16 cellular contexts compared by ENCODE assay signal in genomic region chr19:35890113-35890650, GRCh38. TPM values are rescaled to one million over a fixed set of nuclear protein-coding genes. Genes with fewer than 3 reads are reported as not detected.
"Had no signal": no experiment of that assay in that cellular context is flagged by ENCODE, and none has a peak within 500 bp of the region (broad histone marks: within the 10 kb centered on the region; RNA-seq: fewer than 3 reads in every experiment).

No MANE protein-coding gene starts in this region.

- FAIRE-seq: urothelium cell line had no signal

- H3K9me3 ChIP-seq: ascending aorta, breast epithelium, psoas muscle, right lobe of liver, spleen, thyroid gland had no signal

- H3K27me3 ChIP-seq: ascending aorta, breast epithelium, foreskin keratinocyte, right lobe of liver, spleen, thyroid gland had no signal

- H3K4me3 Mint-ChIP-seq: dendritic cell treated with granulocyte-macrophage colony-stimulating factor and Interleukin-4, amounts not matched to agents 40 ng/mL and 50 ng/mL, for 4 days; T-helper 1 cell treated with Interleukin-12 subunit alpha and Interleukin-12 subunit beta and Interleukin-4 antibody, amounts not matched to agents 30 μg/mL and 1 μg/mL, for 36 hours had no signal

- H3K27me3 Mint-ChIP-seq: dendritic cell treated with granulocyte-macrophage colony-stimulating factor and Interleukin-4, amounts not matched to agents 40 ng/mL and 50 ng/mL, for 4 days had no signal

- H3K27ac Mint-ChIP-seq: dendritic cell treated with granulocyte-macrophage colony-stimulating factor and Interleukin-4, amounts not matched to agents 40 ng/mL and 50 ng/mL, for 4 days; T-helper 1 cell treated with Interleukin-12 subunit alpha and Interleukin-12 subunit beta and Interleukin-4 antibody, amounts not matched to agents 30 μg/mL and 1 μg/mL, for 36 hours had no signal

- DNase-seq: activated gamma-delta T cell; cerebellar nuclear complex; effector memory CD4-positive, alpha-beta T cell; foreskin keratinocyte; psoas muscle; right lobe of liver; spleen; thyroid gland had no signal

- H3K27ac ChIP-seq: ascending aorta, breast epithelium, foreskin keratinocyte, psoas muscle, right lobe of liver, spleen, thyroid gland had no signal

- H3K36me3 ChIP-seq: breast epithelium had no signal

- H3K4me1 ChIP-seq: ascending aorta, breast epithelium, foreskin keratinocyte, psoas muscle, right lobe of liver, thyroid gland had no signal

- ATAC-seq: foreskin keratinocyte, psoas muscle, SK-N-SH treated with all-trans-retinoic acid at 6 μM for 48 hours had no signal

- H3K9me3 Mint-ChIP-seq: dendritic cell treated with granulocyte-macrophage colony-stimulating factor and Interleukin-4, amounts not matched to agents 40 ng/mL and 50 ng/mL, for 4 days; T-helper 1 cell treated with Interleukin-12 subunit alpha and Interleukin-12 subunit beta and Interleukin-4 antibody, amounts not matched to agents 30 μg/mL and 1 μg/mL, for 36 hours had no signal

- H3K4me3 ChIP-seq: ascending aorta, breast epithelium, psoas muscle, right lobe of liver, spleen, thyroid gland had no signal

RNA-seq across cellular contexts. Expression of gene HCST, which starts 12.1 kb away (rescaled TPM):
- total RNA-seq: ascending aorta had no signal
- polyA plus RNA-seq: neural cell had no signal

RNA-seq across cellular contexts. Expression of gene TYROBP, which starts 17.9 kb away (rescaled TPM):
- total RNA-seq: foreskin keratinocyte, osteocyte had no signal
- polyA plus RNA-seq: foreskin keratinocyte, neural cell had no signal

RNA-seq across cellular contexts. Expression of gene KIRREL2, which starts 33.5 kb away (rescaled TPM):
- total RNA-seq: ascending aorta, osteocyte, psoas muscle, right lobe of liver had no signal
- polyA plus RNA-seq: psoas muscle had no signal
